In the genomic region with DNA sequence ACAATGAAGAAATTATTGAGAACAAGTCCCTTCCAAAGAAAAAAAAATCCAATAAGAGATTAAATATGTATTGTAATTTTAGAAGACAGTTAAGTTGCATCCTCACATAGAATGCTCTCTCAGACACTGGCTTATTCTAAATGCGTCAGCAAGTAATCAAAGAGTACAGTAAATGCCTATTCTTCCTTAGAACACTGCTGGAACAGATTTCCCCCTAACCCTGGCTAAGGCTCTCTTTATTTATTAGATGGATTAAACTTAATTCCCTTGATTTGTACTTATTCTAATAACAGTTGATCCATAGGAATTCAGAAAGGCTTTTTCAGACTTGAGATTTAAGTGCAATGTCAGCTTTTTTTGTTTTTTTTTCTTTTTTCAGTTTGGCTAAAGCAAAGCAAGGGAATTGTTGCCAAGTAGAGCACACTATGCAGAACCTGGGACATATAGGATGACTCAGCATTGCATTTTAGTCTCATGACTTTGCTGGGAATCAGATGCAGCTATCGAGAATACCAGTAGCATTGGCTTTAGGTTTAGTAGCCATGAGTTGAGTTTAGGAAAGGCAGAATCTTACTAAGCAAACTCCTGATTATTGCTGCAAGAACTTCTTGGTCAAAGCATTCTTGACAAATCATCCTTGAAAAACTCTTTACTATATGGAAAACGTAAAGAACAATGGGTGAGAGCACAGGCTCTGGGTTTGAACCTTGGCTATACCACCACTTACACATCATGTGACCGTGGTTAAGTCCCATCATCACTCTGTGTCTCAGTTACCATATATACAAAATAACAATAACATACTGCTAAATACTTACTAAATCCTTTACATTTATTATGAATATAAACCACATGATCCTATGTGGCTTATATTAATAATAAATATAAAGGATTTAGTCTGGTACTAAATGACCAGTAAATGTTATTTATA, we compare ENCODE assay signal across 1 cellular context.
TF ChIP-seq lines count a peak whose summit lies in the region.

No MANE protein-coding gene starts in this region.

TF ChIP-seq in GM23338, 12 proteins besides CTCF, POLR2A, EP300 and RAD21:
- TF ChIP-seq EZH2 (IDR thresholded peaks at IDR 0.05; ENCODE audit: low read depth, unreplicated experiment) (no peak), ZNF114 (CRISPR knock-in tag; IDR thresholded peaks at IDR 0.05) (no peak), POLR2AphosphoS5 (IDR thresholded peaks at IDR 0.05; ENCODE audit: low read depth) (no peak), JUNB (IDR thresholded peaks at IDR 0.05; ENCODE audit: unreplicated experiment) (no peak)
